ENCODE assay signal across 22 cellular contexts in the genomic region with DNA sequence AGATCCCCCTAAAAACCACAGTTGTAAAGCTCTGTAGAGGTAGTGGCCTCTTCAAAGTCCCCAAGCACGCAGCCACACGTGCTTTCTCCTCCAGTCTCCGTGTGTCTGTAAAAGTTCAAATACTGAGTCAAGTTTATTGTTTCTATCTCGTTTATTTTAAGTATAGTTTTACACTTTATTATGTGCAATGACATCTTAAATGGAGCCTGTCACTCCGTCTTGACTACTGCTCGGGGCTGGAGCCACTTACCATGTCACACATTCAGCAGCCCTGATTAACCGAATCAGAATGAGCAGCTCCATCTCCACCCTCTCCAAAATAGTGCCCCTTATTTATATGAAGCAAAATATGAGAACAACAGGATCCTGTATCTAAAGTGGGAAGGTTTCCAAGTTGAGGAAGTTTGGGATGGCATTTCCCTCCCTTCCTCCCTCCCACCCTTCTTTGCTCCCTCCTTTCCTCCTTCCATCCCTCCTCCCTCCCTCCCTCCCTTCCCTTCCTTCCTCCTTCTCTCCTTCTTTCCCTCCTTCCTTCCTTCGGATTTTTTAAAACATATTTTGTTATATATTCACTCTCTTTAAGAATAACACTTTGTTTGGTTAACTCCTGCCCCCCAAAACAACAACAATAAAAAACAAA.
DNase-seq lines count a peak whose midpoint lies in the region; ATAC-seq and TF ChIP-seq lines count a peak whose summit lies in the region.
"Had no signal": no experiment of that assay in that cellular context is flagged by ENCODE, and none has a peak within 500 bp of the region (broad histone marks: within the 10 kb centered on the region; RNA-seq: fewer than 3 reads in every experiment).

No MANE protein-coding gene starts in this region.

- no peaks in the 10 kb centered on the region for H3K36me3 ChIP-seq in breast epithelium
- H3K36me3 ChIP-seq in mammary epithelial cell (ENCODE audit: insufficient read depth, low read length) = no peaks in the 10 kb centered on the region
- H3K36me3 ChIP-seq in esophagus (ENCODE audit: control insufficient read depth in 2 of 2, insufficient read depth in 2 of 2, low read length in 1 of 2) = no peaks in the 10 kb centered on the region
- no peaks in the 10 kb centered on the region for H3K36me3 ChIP-seq in transverse colon
- H3K36me3 ChIP-seq: brain microvascular endothelial cell had no signal

- no peak for ATAC-seq in HG02571 (IDR thresholded peaks at IDR 0.05; ENCODE audit: unreplicated experiment)
- ATAC-seq: natural killer cell had no signal

- BruUV-seq in mammary epithelial cell (replicated peaks; lab: Mats Ljungman, UMichigan) = no TSS peak

- H3K27me3 Mint-ChIP-seq in mesothelial cell of epicardium (ENCODE audit: low read depth) = no peaks in the 10 kb centered on the region
- H3K27me3 Mint-ChIP-seq: memory B cell; stimulated activated naive CD8-positive, alpha-beta T cell treated with anti-CD3 and anti-CD28 coated beads, Interleukin-15, Interleukin-2, amounts not matched to agents 100 ng/mL and 50 ng/mL, for 24 hours; T-cell had no signal

- TF ChIP-seq EP300 in transverse colon (IDR thresholded peaks at IDR 0.05; ENCODE audit: low read depth) = no peak

- peak overlapping the region; percentile 83 for H3K27ac Mint-ChIP-seq in mesothelial cell of epicardium
- H3K27ac Mint-ChIP-seq: memory B cell; natural killer cell; stimulated activated naive CD8-positive, alpha-beta T cell treated with anti-CD3 and anti-CD28 coated beads, Interleukin-15, Interleukin-2, amounts not matched to agents 100 ng/mL and 50 ng/mL, for 24 hours; T-cell had no signal

- peaks cover 27% of the 10 kb centered on the region for H3K36me3 Mint-ChIP-seq in mesothelial cell of epicardium
- H3K36me3 Mint-ChIP-seq: memory B cell, natural killer cell, T-cell had no signal

- H3K4me1 Mint-ChIP-seq in mesothelial cell of epicardium = peaks cover 67% of the 10 kb centered on the region
- H3K4me1 Mint-ChIP-seq: memory B cell, natural killer cell, T-cell had no signal

- H3K9me3 Mint-ChIP-seq in mesothelial cell of epicardium = peaks cover 7% of the 10 kb centered on the region
- H3K9me3 Mint-ChIP-seq: memory B cell, natural killer cell had no signal

- in situ Hi-C loops in mammary epithelial cell (cut with MboI; ENCODE audit: low sequenced_read_pairs in 2 of 2) (no loop called here), transverse colon (cut with MboI; ENCODE audit: low pct_ligation_motif_present in 1 of 4, low pct_unique_long_range_greater_than_20kb in 1 of 4, low sequenced_read_pairs in 3 of 4) (no loop called here)

- TF ChIP-seq POLR2A in breast epithelium (IDR thresholded peaks at IDR 0.05) (no peak), transverse colon (IDR thresholded peaks at IDR 0.05) (no peak)

- no peaks in the 10 kb centered on the region for H3K4me1 ChIP-seq in breast epithelium
- H3K4me1 ChIP-seq in mammary epithelial cell (ENCODE audit: insufficient read depth, low read length) = peaks cover 1% of the 10 kb centered on the region
- H3K4me1 ChIP-seq in esophagus (ENCODE audit: control insufficient read depth in 2 of 2, insufficient read depth in 2 of 2, low read length in 1 of 2) = peaks cover 0 to 6% of the 10 kb centered on the region in 2 donors
- H3K4me1 ChIP-seq in transverse colon = peaks cover 9 to 23% (median 11%) of the 10 kb centered on the region in 4 donors

- no peak for DNase-seq in breast epithelium (ENCODE audit: low spot score in 2 of 2)
- DNase-seq in mammary epithelial cell = no peak
- DNase-seq in mesothelial cell of epicardium (ENCODE audit: low spot score in 2 of 2, unreplicated experiment in 2 of 2) = no peak
- no peak for DNase-seq in transverse colon
- DNase-seq in NCI-H1436 (lab: John Stamatoyannopoulos, UW) = no peak
- DNase-seq in NCI-H2107 treated with DMSO at 0.1 percent for 48 hours (lab: John Stamatoyannopoulos, UW; ENCODE audit: unreplicated experiment) = no peak
- DNase-seq: activated CD8-positive, alpha-beta memory T cell treated with anti-CD3 and anti-CD28 coated beads, Interleukin-2, amount 50 U/mL, for 48 hours; AML-193; brain microvascular endothelial cell; DMS79 treated with DMSO at 0.1 percent for 48 hours; H7; natural killer cell; NCI-H1417 treated with DMSO at 0.1 percent for 48 hours; NCI-H69; T-cell had no signal

- dilution Hi-C loops in mammary epithelial cell (cut with HindIII; ENCODE audit: low sequenced_read_pairs) = no loop called here

- H3K27me3 ChIP-seq in breast epithelium = no peaks in the 10 kb centered on the region
- H3K27me3 ChIP-seq in mammary epithelial cell (ENCODE audit: insufficient read depth, low read length) = no peaks in the 10 kb centered on the region
- no peaks in the 10 kb centered on the region for H3K27me3 ChIP-seq in esophagus (ENCODE audit: control insufficient read depth in 1 of 2, insufficient read depth in 2 of 2, low read length in 2 of 2)
- H3K27me3 ChIP-seq in transverse colon = no peaks in the 10 kb centered on the region
- H3K27me3 ChIP-seq: brain microvascular endothelial cell had no signal

- H3K9ac ChIP-seq in mammary epithelial cell (ENCODE audit: insufficient read depth, low read length) = no peak overlapping the region
- H3K9ac ChIP-seq: parathyroid adenoma had no signal

- H4K20me1 ChIP-seq in mammary epithelial cell (ENCODE audit: insufficient read depth, low read length) = no peaks in the 10 kb centered on the region

- no peaks in the 10 kb centered on the region for H3K9me3 ChIP-seq in breast epithelium
- H3K9me3 ChIP-seq in mammary epithelial cell (replicated peaks; ENCODE audit: insufficient read depth, low read length) = no peaks in the 10 kb centered on the region
- no peaks in the 10 kb centered on the region for H3K9me3 ChIP-seq in esophagus (ENCODE audit: control insufficient read depth in 2 of 2, insufficient read depth in 1 of 2, low read depth in 1 of 2, low read length in 1 of 2)
- H3K9me3 ChIP-seq in transverse colon = no peaks in the 10 kb centered on the region

- TF ChIP-seq CTCF in breast epithelium (IDR thresholded peaks at IDR 0.05) (no peak), mammary epithelial cell (conservative IDR thresholded peaks at IDR 0.05 in 1 of 2, IDR thresholded peaks at IDR 0.05 in 1 of 2; ENCODE audit: extremely low read depth in 1 of 2, insufficient read depth in 1 of 2, low read depth in 1 of 2, low read length in 2 of 2) (no peak), mesothelial cell of epicardium (IDR thresholded peaks at IDR 0.05; ENCODE audit: unreplicated experiment) (no peak), transverse colon (IDR thresholded peaks at IDR 0.05) (no peak)

- H3K27ac ChIP-seq in breast epithelium (peak overlapping the region; percentile 52 to 53), mammary epithelial cell (ENCODE audit: insufficient read depth, low read depth, low read length) (no peak overlapping the region), esophagus (ENCODE audit: low read depth in 2 of 2, low read length in 1 of 2) (peak overlapping the region; percentile 1 to 49), transverse colon (peak overlapping the region; percentile 9 to 45 (median 23))
- H3K27ac ChIP-seq: 22Rv1, brain microvascular endothelial cell, parathyroid adenoma, VCaP had no signal

- WGBS in mammary epithelial cell (ENCODE audit: low coverage, missing lambda C conversion rate) = 79% methylated on average over 7 of the region's 8 CpGs
- WGBS in esophagus, 2 donors = 66 to 67% methylated on average over 8 of the region's 8 CpGs
- WGBS in transverse colon (ENCODE audit: low coverage in 1 of 2), 2 donors = 24 to 57% methylated on average over 5 to 8 of the region's 8 CpGs

- no peaks in the 10 kb centered on the region for H3K79me2 ChIP-seq in mammary epithelial cell (ENCODE audit: insufficient read depth, low read length)

- intact Hi-C loops in breast epithelium (cut with DNase I; ENCODE audit: low total_unique reads) (no loop called here), mammary epithelial cell (cut with micrococcal nuclease) (no loop called here), transverse colon (cut with DNase I; ENCODE audit: low total_unique reads) (no loop called here)

- CTCF ChIA-PET in mammary epithelial cell (lab: Charles Lee; ENCODE audit: low non-redundant PET) = no interaction called here

- H3K4me3 ChIP-seq in breast epithelium (no peak overlapping the region), mammary epithelial cell (replicated peaks in 1 of 3; ENCODE audit: insufficient read depth in 1 of 3, low read depth in 2 of 3, low read length in 3 of 3) (no peak overlapping the region), esophagus (ENCODE audit: low read depth in 1 of 2, low read length in 2 of 2) (no peak overlapping the region), transverse colon (no peak overlapping the region)

- no peak overlapping the region for H3K4me3 Mint-ChIP-seq in mesothelial cell of epicardium
- H3K4me3 Mint-ChIP-seq: memory B cell; natural killer cell; stimulated activated naive CD8-positive, alpha-beta T cell treated with anti-CD3 and anti-CD28 coated beads, Interleukin-15, Interleukin-2, amounts not matched to agents 100 ng/mL and 50 ng/mL, for 24 hours; T-cell had no signal

- H2AFZ ChIP-seq in mammary epithelial cell (ENCODE audit: low read depth, low read length) = no peak overlapping the region
- H2AFZ ChIP-seq: parathyroid adenoma had no signal

- no peak overlapping the region for H3K4me2 ChIP-seq in mammary epithelial cell (ENCODE audit: insufficient read depth, low read depth, low read length)
